ENCODE assay signal across 8 cellular contexts in the genomic region with DNA sequence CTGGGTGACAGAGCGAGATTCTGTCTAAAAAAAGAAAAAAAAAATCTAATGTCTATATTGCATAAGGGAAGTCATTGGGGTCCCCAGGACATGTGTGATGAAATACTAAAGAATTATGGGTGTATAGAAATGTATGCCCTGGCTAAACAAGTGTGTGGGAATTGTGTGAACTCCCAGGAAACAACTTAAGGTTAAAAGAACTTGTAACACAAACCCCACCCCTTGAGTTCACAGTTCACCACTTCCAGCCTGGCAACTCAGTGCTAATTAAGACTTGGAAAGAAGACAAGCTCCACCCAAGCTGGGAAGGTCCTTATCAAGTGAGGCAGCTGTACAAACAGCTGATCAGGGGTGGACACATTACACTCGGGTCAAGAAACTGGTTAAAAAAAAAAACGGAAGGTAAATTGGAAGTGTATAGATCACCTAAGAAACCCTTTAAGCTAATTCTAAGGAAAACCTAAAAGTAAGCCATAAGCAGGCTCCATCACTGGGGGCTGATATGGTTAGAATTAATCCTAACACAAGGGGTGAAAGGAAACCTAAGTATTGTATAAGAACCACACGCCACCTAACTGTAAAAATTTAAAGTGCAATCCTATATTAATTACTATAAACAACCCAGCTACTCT. TPM values are rescaled to one million over a fixed set of nuclear protein-coding genes. Genes with fewer than 3 reads are reported as not detected.
DNase-seq lines count a peak whose midpoint lies in the region; ATAC-seq and TF ChIP-seq lines count a peak whose summit lies in the region.

No MANE protein-coding gene starts in this region.

- peak; percentile 20 for ATAC-seq in activated CD8-positive, alpha-beta T cell treated with anti-CD3 and anti-CD28 coated beads for 36 hours
- ATAC-seq in activated CD8-positive, alpha-beta T cell treated with anti-CD3 and anti-CD28 coated beads, Interleukin-2, amount 10 ng/mL, durations not matched to agents 7 days and 5 days: no peak
- ATAC-seq in HG03457 (IDR thresholded peaks at IDR 0.05; ENCODE audit: unreplicated experiment): no peak

- no peaks in the 10 kb centered on the region for H3K36me3 Mint-ChIP-seq in activated CD8-positive, alpha-beta T cell treated with anti-CD3 and anti-CD28 coated beads for 36 hours (ENCODE audit: low read depth)
- H3K36me3 Mint-ChIP-seq in activated CD8-positive, alpha-beta T cell treated with anti-CD3 and anti-CD28 coated beads, Interleukin-2, amount 10 ng/mL, durations not matched to agents 7 days and 5 days (ENCODE audit: low read depth): no peaks in the 10 kb centered on the region

- no peaks in the 10 kb centered on the region for H3K27me3 ChIP-seq in stomach
- no peaks in the 10 kb centered on the region for H3K27me3 ChIP-seq in effector memory CD4-positive, alpha-beta T cell (replicated peaks; ENCODE audit: control insufficient read depth, insufficient read depth, low read length, poor library complexity, severe bottlenecking)

- H3K4me1 Mint-ChIP-seq in activated CD8-positive, alpha-beta T cell treated with anti-CD3 and anti-CD28 coated beads for 36 hours (ENCODE audit: low read depth): peaks cover 26% of the 10 kb centered on the region
- H3K4me1 Mint-ChIP-seq in activated CD8-positive, alpha-beta T cell treated with anti-CD3 and anti-CD28 coated beads, Interleukin-2, amount 10 ng/mL, durations not matched to agents 7 days and 5 days (ENCODE audit: low read depth): peaks cover 35% of the 10 kb centered on the region

- no peak overlapping the region for H3K4me3 Mint-ChIP-seq in activated CD8-positive, alpha-beta T cell treated with anti-CD3 and anti-CD28 coated beads for 36 hours
- no peak overlapping the region for H3K4me3 Mint-ChIP-seq in activated CD8-positive, alpha-beta T cell treated with anti-CD3 and anti-CD28 coated beads, Interleukin-2, amount 10 ng/mL, durations not matched to agents 7 days and 5 days

- no peak overlapping the region for H3K4me3 ChIP-seq in stomach
- no peak overlapping the region for H3K4me3 ChIP-seq in effector memory CD4-positive, alpha-beta T cell (ENCODE audit: insufficient read depth, low read depth, low read length, poor library complexity, severe bottlenecking)

- no peak for TF ChIP-seq EP300 in stomach (IDR thresholded peaks at IDR 0.05)

- DNase-seq in activated CD8-positive, alpha-beta T cell treated with anti-CD3 and anti-CD28 coated beads for 36 hours: no peak
- no peak for DNase-seq in activated CD8-positive, alpha-beta T cell treated with anti-CD3 and anti-CD28 coated beads, Interleukin-2, amount 10 ng/mL, durations not matched to agents 7 days and 5 days
- DNase-seq in NCI-H510A treated with DMSO at 0.1 percent for 48 hours (lab: John Stamatoyannopoulos, UW): peak; percentile 50
- DNase-seq in erythroblast (lab: John Stamatoyannopoulos, UW): peak; percentile 93 to 97
- peak; percentile 74 for DNase-seq in stomach
- no peak for DNase-seq in effector memory CD4-positive, alpha-beta T cell
- no peak for DNase-seq in superior temporal gyrus (ENCODE audit: extremely low spot score)

- H3K9me3 Mint-ChIP-seq in activated CD8-positive, alpha-beta T cell treated with anti-CD3 and anti-CD28 coated beads for 36 hours: no peaks in the 10 kb centered on the region
- H3K9me3 Mint-ChIP-seq in activated CD8-positive, alpha-beta T cell treated with anti-CD3 and anti-CD28 coated beads, Interleukin-2, amount 10 ng/mL, durations not matched to agents 7 days and 5 days (ENCODE audit: insufficient read depth): no peaks in the 10 kb centered on the region

- H3K27me3 Mint-ChIP-seq in activated CD8-positive, alpha-beta T cell treated with anti-CD3 and anti-CD28 coated beads for 36 hours: no peaks in the 10 kb centered on the region
- H3K27me3 Mint-ChIP-seq in activated CD8-positive, alpha-beta T cell treated with anti-CD3 and anti-CD28 coated beads, Interleukin-2, amount 10 ng/mL, durations not matched to agents 7 days and 5 days (ENCODE audit: low read depth): peaks cover 2% of the 10 kb centered on the region

- CTCF ChIA-PET in activated CD8-positive, alpha-beta T cell treated with anti-CD3 and anti-CD28 coated beads for 36 hours (lab: Charles Lee): interaction anchor here (0.8 to 1.3 kb wide), 4 partner anchors 8 to 119 kb away, joined by 3 to 4 read pairs (median 4); no protein-coding TSS in a partner anchor
- CTCF ChIA-PET in activated CD8-positive, alpha-beta T cell treated with anti-CD3 and anti-CD28 coated beads, Interleukin-2, amount 10 ng/mL, durations not matched to agents 7 days and 5 days (lab: Charles Lee): interaction anchor here (0.9 to 4.3 kb wide), 7 partner anchors 41 to 265 kb away, joined by 3 to 38 read pairs (median 3); no protein-coding TSS in a partner anchor

- H3K9me3 ChIP-seq in stomach: no peaks in the 10 kb centered on the region
- H3K9me3 ChIP-seq in effector memory CD4-positive, alpha-beta T cell (ENCODE audit: control insufficient read depth, low read length): no peaks in the 10 kb centered on the region

- TF ChIP-seq POLR2A in erythroblast (IDR thresholded peaks at IDR 0.05; ENCODE audit: low read length): peak; percentile 36
- no peak for TF ChIP-seq POLR2A in stomach (IDR thresholded peaks at IDR 0.05)

- no peak for TF ChIP-seq CTCF in activated CD8-positive, alpha-beta T cell treated with anti-CD3 and anti-CD28 coated beads for 36 hours (IDR thresholded peaks at IDR 0.05)
- TF ChIP-seq CTCF in stomach (IDR thresholded peaks at IDR 0.05): peak in 3 of 7 experiments; percentile 6 to 27 (median 25)

- intact Hi-C loops in activated CD8-positive, alpha-beta T cell treated with anti-CD3 and anti-CD28 coated beads for 36 hours (cut with micrococcal nuclease): loop anchor here (5.0 kb wide), 1 partner anchor 120 kb away; no protein-coding TSS in a partner anchor
- intact Hi-C loops in stomach (cut with DNase I; ENCODE audit: low total_unique reads): no loop called here

- WGBS in stomach, 5 donors: 19 to 28% (median 24%) methylated on average over 4 of the region's 4 CpGs

- H3K4me1 ChIP-seq in stomach: peaks cover 21 to 46% (median 42%) of the 10 kb centered on the region in 4 donors
- peaks cover 24% of the 10 kb centered on the region for H3K4me1 ChIP-seq in effector memory CD4-positive, alpha-beta T cell (ENCODE audit: control insufficient read depth, insufficient read depth, low read length, poor library complexity, severe bottlenecking)

- POLR2A ChIA-PET in activated CD8-positive, alpha-beta T cell treated with anti-CD3 and anti-CD28 coated beads for 36 hours (lab: Charles Lee): interaction anchor here (0.9 kb wide), 1 partner anchor 39 kb away, joined by 3 read pairs; no protein-coding TSS in a partner anchor
- POLR2A ChIA-PET in activated CD8-positive, alpha-beta T cell treated with anti-CD3 and anti-CD28 coated beads, Interleukin-2, amount 10 ng/mL, durations not matched to agents 7 days and 5 days (lab: Charles Lee): no interaction called here

- H3K27ac Mint-ChIP-seq in activated CD8-positive, alpha-beta T cell treated with anti-CD3 and anti-CD28 coated beads for 36 hours: no peak overlapping the region
- H3K27ac Mint-ChIP-seq in activated CD8-positive, alpha-beta T cell treated with anti-CD3 and anti-CD28 coated beads, Interleukin-2, amount 10 ng/mL, durations not matched to agents 7 days and 5 days: no peak overlapping the region

- H3K36me3 ChIP-seq in stomach: peaks cover 0 to 12% (median 0%) of the 10 kb centered on the region in 4 donors
- H3K36me3 ChIP-seq in effector memory CD4-positive, alpha-beta T cell (ENCODE audit: control insufficient read depth, insufficient read depth, low read length): no peaks in the 10 kb centered on the region

- H3K27ac ChIP-seq in stomach: peak overlapping the region in 4 of 5 donors; percentile 84 to 90 (median 88)
- no peak overlapping the region for H3K27ac ChIP-seq in effector memory CD4-positive, alpha-beta T cell (ENCODE audit: insufficient read depth, low read length, poor library complexity, severe bottlenecking)

RNA-seq across cellular contexts. Expression of a gene that starts 25.2 kb away (rescaled TPM):
- 1,000 to 10,000 TPM; 1,275 to 1,335 TPM for total RNA-seq in activated CD8-positive, alpha-beta T cell treated with anti-CD3 and anti-CD28 coated beads for 36 hours
- total RNA-seq in activated CD8-positive, alpha-beta T cell treated with anti-CD3 and anti-CD28 coated beads, Interleukin-2, amount 10 ng/mL, durations not matched to agents 7 days and 5 days: 1,000 to 10,000 TPM; 1,178 to 1,183 TPM
- 100 to 1,000 TPM; 290 to 910 (median 313) TPM for total RNA-seq in stomach
- polyA plus RNA-seq in stomach: 100 to 1,000 TPM; 142 to 628 (median 276) TPM

Comparison
In these comparisons a context has a peak if more than half of its experiments do, and no peak if none do; other contexts are left out.
1. DNase-seq: peak in NCI-H510A treated with DMSO at 0.1 percent for 48 hours (single experiment), erythroblast (2 of 2) and stomach (single experiment); none in activated CD8-positive, alpha-beta T cell treated with anti-CD3 and anti-CD28 coated beads for 36 hours (single experiment), activated CD8-positive, alpha-beta T cell treated with anti-CD3 and anti-CD28 coated beads, Interleukin-2, amount 10 ng/mL, durations not matched to agents 7 days and 5 days (single experiment), effector memory CD4-positive, alpha-beta T cell (0 of 3) and superior temporal gyrus (single experiment).